Comparison of ENCODE assay signal across 17 cellular contexts in the genomic region with DNA sequence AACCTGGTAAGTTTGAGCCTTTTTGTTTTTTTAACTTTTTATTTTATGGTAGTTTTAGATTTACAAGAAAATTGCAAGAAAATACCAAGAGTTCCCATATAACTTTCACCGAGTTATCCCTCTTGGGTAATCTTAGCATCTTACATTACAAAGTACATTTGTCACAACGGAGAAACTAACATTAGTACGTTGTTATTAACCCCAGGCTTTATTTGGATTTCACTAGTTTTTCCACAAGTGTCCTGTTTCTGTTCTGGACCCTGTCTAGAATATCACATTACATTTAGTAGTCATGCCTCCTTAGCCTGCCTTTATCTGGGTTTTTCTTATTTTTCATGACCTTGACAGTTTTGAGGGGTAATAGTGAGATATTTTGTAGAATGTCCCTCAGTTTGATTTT. TPM values are rescaled to one million over a fixed set of nuclear protein-coding genes. Genes with fewer than 3 reads are reported as not detected.
"Had no signal": no experiment of that assay in that cellular context is flagged by ENCODE, and none has a peak within 500 bp of the region (broad histone marks: within the 10 kb centered on the region; RNA-seq: fewer than 3 reads in every experiment).

No MANE protein-coding gene starts in this region.

- H2AFZ ChIP-seq: neural progenitor cell had no signal

- DNase-seq: activated CD4-positive, alpha-beta memory T cell treated with anti-CD3 and anti-CD28 coated beads, Interleukin-2, amount 10 ng/mL, durations not matched to agents 7 days and 5 days; activated gamma-delta T cell; activated T-cell treated with anti-CD3 and anti-CD28 coated beads, Interleukin-2, amount 50 U/mL, for 48 hours; dorsolateral prefrontal cortex; esophagus squamous epithelium; gastrocnemius medialis; heart right ventricle; kidney; spleen; stimulated activated CD4-positive, alpha-beta T cell treated with anti-CD3 and anti-CD28 coated beads, Interleukin-1b, Interleukin-23, amount 100 ng/mL, for 48 hours; substantia nigra had no signal

- H3K4me2 ChIP-seq: neural progenitor cell had no signal

- H3K27ac ChIP-seq: breast epithelium, dorsolateral prefrontal cortex, esophagus squamous epithelium, gastrocnemius medialis, heart right ventricle, neural progenitor cell, right atrium auricular region, spleen had no signal

- H3K4me3 ChIP-seq: breast epithelium, dorsolateral prefrontal cortex, esophagus squamous epithelium, gastrocnemius medialis, heart right ventricle, neural progenitor cell, right atrium auricular region, spleen had no signal

- ATAC-seq: gastrocnemius medialis; stimulated activated memory B cell treated with anti-CD40 and anti-IgM and Interleukin-4, amounts not matched to agents 10 μg/mL and 1 μg/mL and 100 μg/mL, for 72 hours had no signal

- H3K9me3 ChIP-seq: breast epithelium, esophagus squamous epithelium, gastrocnemius medialis, heart right ventricle, right atrium auricular region, spleen had no signal

- H3K4me1 ChIP-seq: breast epithelium, neural progenitor cell, spleen had no signal

- H3K36me3 ChIP-seq: breast epithelium, esophagus squamous epithelium, gastrocnemius medialis, heart right ventricle, neural progenitor cell, right atrium auricular region, spleen had no signal

- H3K27me3 ChIP-seq: breast epithelium, dorsolateral prefrontal cortex, esophagus squamous epithelium, gastrocnemius medialis, neural progenitor cell, right atrium auricular region had no signal

- H3K9ac ChIP-seq: neural progenitor cell had no signal

RNA-seq across cellular contexts. Expression of a gene that starts 58.1 kb away (rescaled TPM):
- total RNA-seq: activated CD4-positive, alpha-beta memory T cell treated with anti-CD3 and anti-CD28 coated beads, Interleukin-2, amount 10 ng/mL, durations not matched to agents 7 days and 5 days; breast epithelium; cerebellum; dorsolateral prefrontal cortex; gastrocnemius medialis; heart right ventricle; posterior vena cava; right atrium auricular region had no signal
- polyA plus RNA-seq: heart right ventricle had no signal
